9 cellular contexts compared by ENCODE assay signal in genomic region chr11:64888406-64888757, GRCh38. TPM values are rescaled to one million over a fixed set of nuclear protein-coding genes. Genes with fewer than 3 reads are reported as not detected.
A peak's percentile ranks its signal among the peaks of the same experiment; 100 is the strongest.
DNase-seq lines count a peak whose midpoint lies in the region; ATAC-seq and TF ChIP-seq lines count a peak whose summit lies in the region.
"Had no signal": no experiment of that assay in that cellular context is flagged by ENCODE, and none has a peak within 500 bp of the region (broad histone marks: within the 10 kb centered on the region; RNA-seq: fewer than 3 reads in every experiment).

No MANE protein-coding gene starts in this region.

- H3K9me3 Mint-ChIP-seq in GM23338 (no peaks in the 10 kb centered on the region), endothelial cell (ENCODE audit: unreplicated experiment) (no peaks in the 10 kb centered on the region), progenitor cell of endocrine pancreas (ENCODE audit: low read depth) (no peaks in the 10 kb centered on the region)

- BruUV-seq in PC-9 (replicated peaks; lab: Mats Ljungman, UMichigan), result no TSS peak

- POLR2A ChIA-PET in PC-9 (lab: Charles Lee; ENCODE audit: unreplicated experiment), result interaction anchor here (0.7 kb wide), 1 partner anchor 39 kb away, joined by 3 read pairs; no protein-coding TSS in a partner anchor

- H3K36me3 Mint-ChIP-seq in GM23338 (ENCODE audit: low read depth) (no peaks in the 10 kb centered on the region; the same call in 2 of the 3 replicates), endothelial cell (ENCODE audit: low read depth, unreplicated experiment) (no peaks in the 10 kb centered on the region), progenitor cell of endocrine pancreas (ENCODE audit: insufficient read depth) (no peaks in the 10 kb centered on the region)

- no peaks in the 10 kb centered on the region for H3K9me3 ChIP-seq in PC-9 (ENCODE audit: insufficient read depth, low read depth)
- H3K9me3 ChIP-seq in prostate gland, result no peaks in the 10 kb centered on the region

- no peak for TF ChIP-seq CTCF in GM23338 (conservative IDR thresholded peaks at IDR 0.05; ENCODE audit: low read depth in 2 of 2)
- TF ChIP-seq CTCF in PC-9 (conservative IDR thresholded peaks at IDR 0.05), result no peak
- TF ChIP-seq CTCF in endothelial cell (IDR thresholded peaks at IDR 0.05; ENCODE audit: unreplicated experiment), result no peak
- no peak for TF ChIP-seq CTCF in progenitor cell of endocrine pancreas (IDR thresholded peaks at IDR 0.05; ENCODE audit: unreplicated experiment)
- no peak for TF ChIP-seq CTCF in prostate gland (IDR thresholded peaks at IDR 0.05)

- H3K4me1 ChIP-seq in GM23338 (ENCODE audit: insufficient read depth), result peaks cover 16% of the 10 kb centered on the region; the same call in 1 of the 2 replicates
- H3K4me1 ChIP-seq in PC-9 (replicated peaks; ENCODE audit: insufficient read depth), result peaks cover 24% of the 10 kb centered on the region
- no peaks in the 10 kb centered on the region for H3K4me1 ChIP-seq in prostate gland (replicated peaks)

- H3K4me2 ChIP-seq in GM23338 (peak overlapping the region; percentile 91), PC-9 (peak overlapping the region; percentile 76)

- H3K36me3 ChIP-seq in GM23338 (ENCODE audit: insufficient read depth), result no peaks in the 10 kb centered on the region
- H3K36me3 ChIP-seq in PC-9 (ENCODE audit: low read depth), result no peaks in the 10 kb centered on the region
- H3K36me3 ChIP-seq in prostate gland, result no peaks in the 10 kb centered on the region

- peaks cover 5% of the 10 kb centered on the region for H3K27me3 Mint-ChIP-seq in GM23338 (ENCODE audit: insufficient read depth, low read depth, poor library complexity)
- peaks cover 5% of the 10 kb centered on the region for H3K27me3 Mint-ChIP-seq in endothelial cell (ENCODE audit: unreplicated experiment)
- H3K27me3 Mint-ChIP-seq in progenitor cell of endocrine pancreas, result peaks cover 3% of the 10 kb centered on the region

- H3K79me2 ChIP-seq in GM23338 (replicated peaks; ENCODE audit: insufficient read depth) (no peaks in the 10 kb centered on the region), PC-9 (ENCODE audit: low read depth) (no peaks in the 10 kb centered on the region)

- H3K4me3 Mint-ChIP-seq in GM23338 (peak overlapping the region; percentile 65), endothelial cell (ENCODE audit: unreplicated experiment) (peak overlapping the region; percentile 77), progenitor cell of endocrine pancreas (ENCODE audit: low read depth) (no peak overlapping the region)

- no peak for ATAC-seq in GM23338

- H3F3A ChIP-seq in GM23338 (replicated peaks; ENCODE audit: low read depth) (0 out of 2 replicates have a peak, but pooled peaks cover 2% of the 10 kb centered on the region), PC-9 (ENCODE audit: insufficient read depth, low read depth) (peaks cover 29% of the 10 kb centered on the region; the same call in 1 of the 2 replicates)

- DNase-seq in GM23338 (ENCODE audit: low spot score) (no peak), PC-9 (no peak), endothelial cell (ENCODE audit: low spot score) (no peak), progenitor cell of endocrine pancreas (ENCODE audit: low spot score, unreplicated experiment) (no peak), G401 (ENCODE audit: low spot score) (no peak), NCI-H2081 (lab: John Stamatoyannopoulos, UW) (no peak), NCI-H345 (lab: John Stamatoyannopoulos, UW) (no peak), prostate gland (ENCODE audit: low spot score) (no peak)

- CTCF ChIA-PET in PC-9 (lab: Charles Lee), result interaction anchor here (0.6 to 1.5 kb wide), 10 partner anchors 12 to 84 kb away, joined by 3 to 13 read pairs (median 4); partner anchors contain the start of gene MAJIN

- no peaks in the 10 kb centered on the region for H3K27me3 ChIP-seq in GM23338 (ENCODE audit: insufficient read depth)
- H3K27me3 ChIP-seq in PC-9 (ENCODE audit: insufficient read depth, low read depth), result no peaks in the 10 kb centered on the region
- H3K27me3 ChIP-seq in prostate gland (replicated peaks; ENCODE audit: insufficient read depth), result no peaks in the 10 kb centered on the region

- H4K20me1 ChIP-seq in GM23338 (replicated peaks; ENCODE audit: insufficient read depth), result no peaks in the 10 kb centered on the region
- no peaks in the 10 kb centered on the region for H4K20me1 ChIP-seq in PC-9 (ENCODE audit: insufficient read depth)

- WGBS in prostate gland, result 66% methylated on average over 8 of the region's 8 CpGs

- in situ Hi-C loops in G401 (cut with HindIII; ENCODE audit: low sequenced_read_pairs), result no loop called here

- H3K27ac Mint-ChIP-seq in GM23338 (no peak overlapping the region), endothelial cell (ENCODE audit: unreplicated experiment) (no peak overlapping the region), progenitor cell of endocrine pancreas (peak overlapping the region; percentile 7)

- H3K27ac ChIP-seq in GM23338 (ENCODE audit: low read depth), result peak overlapping the region; percentile 20; the same call in 1 of the 2 replicates
- H3K27ac ChIP-seq in PC-9, result no peak overlapping the region
- H3K27ac ChIP-seq in prostate gland, result no peak overlapping the region

- H2AFZ ChIP-seq in GM23338 (peak overlapping the region; percentile 98), PC-9 (no peak overlapping the region)

- TF ChIP-seq POLR2A in prostate gland (IDR thresholded peaks at IDR 0.05), result no peak

- H3K4me3 ChIP-seq in GM23338 (peak overlapping the region; percentile 46), PC-9 (no peak overlapping the region; the same call in 1 of the 2 replicates), prostate gland (no peak overlapping the region)

- peaks cover 15% of the 10 kb centered on the region for H3K4me1 Mint-ChIP-seq in GM23338
- H3K4me1 Mint-ChIP-seq in endothelial cell (ENCODE audit: unreplicated experiment), result peaks cover 13% of the 10 kb centered on the region
- peaks cover 36% of the 10 kb centered on the region for H3K4me1 Mint-ChIP-seq in progenitor cell of endocrine pancreas (ENCODE audit: low read depth)

- H3K9me2 ChIP-seq in GM23338 (ENCODE audit: insufficient read depth) (no peaks in the 10 kb centered on the region), PC-9 (ENCODE audit: insufficient read depth) (no peaks in the 10 kb centered on the region)

- intact Hi-C loops in PC-9 (cut with micrococcal nuclease; ENCODE audit: unreplicated experiment), result no loop called here
- intact Hi-C loops in prostate gland (cut with DNase I), result no loop called here

TF ChIP-seq in GM23338, 12 proteins besides CTCF, POLR2A, EP300 and RAD21 (continues in another document):
- TF ChIP-seq NANOG (IDR thresholded peaks at IDR 0.05; ENCODE audit: borderline replicate concordance), result no peak

RNA-seq across cellular contexts. Expression of gene EHD1, which starts 10.0 kb away (rescaled TPM):
- total RNA-seq in GM23338 (2014; rRNA removed; shearing (Covaris generic)), result 43.8 and 69.7 TPM in 2 replicates
- 16.7 and 16.9 TPM in 2 replicates for polyA plus RNA-seq in GM23338 (2016; fragmentation: Nextera tagmentation; extraction: Ambion mirVana)
- total RNA-seq in PC-9 (2021), result 110 and 134 TPM in 2 replicates
- 84.0 TPM for total RNA-seq in endothelial cell (ENCODE audit: unreplicated experiment)
- total RNA-seq in progenitor cell of endocrine pancreas, result 55.0 and 57.2 TPM in 2 replicates
- total RNA-seq in G401 (2014; rRNA removed; shearing (Covaris generic)), result 25.3 and 32.4 TPM in 2 replicates
- total RNA-seq in prostate gland, result 100 to 1,000 TPM in 1 of 2 donors, 10 to 100 TPM in 1; 38.8 to 104 TPM

RNA-seq across cellular contexts. Expression of gene ATG2A, which starts 28.6 kb away (rescaled TPM):
- 26.2 and 31.7 TPM in 2 replicates for total RNA-seq in GM23338 (2014; rRNA removed; shearing (Covaris generic))
- polyA plus RNA-seq in GM23338 (2016; fragmentation: Nextera tagmentation; extraction: Ambion mirVana), result 8.7 and 9.2 TPM in 2 replicates
- 48.2 and 53.2 TPM in 2 replicates for total RNA-seq in PC-9 (2021)
- total RNA-seq in endothelial cell (ENCODE audit: unreplicated experiment), result 22.4 TPM
- 33.2 and 35.0 TPM in 2 replicates for total RNA-seq in progenitor cell of endocrine pancreas
- 15.8 and 20.5 TPM in 2 replicates for total RNA-seq in G401 (2014; rRNA removed; shearing (Covaris generic))
- 10 to 100 TPM; 38.4 to 66.1 TPM for total RNA-seq in prostate gland

RNA-seq across cellular contexts. Expression of gene PPP2R5B, which starts 36.1 kb away (rescaled TPM):
- total RNA-seq in GM23338 (2014; rRNA removed; shearing (Covaris generic)), result 3.3 and 5.8 TPM in 2 replicates
- polyA plus RNA-seq in GM23338 (2016; fragmentation: Nextera tagmentation; extraction: Ambion mirVana), result 2.6 and 2.8 TPM in 2 replicates
- total RNA-seq in PC-9 (2021) (13.7 and 13.9 TPM in 2 replicates), endothelial cell (ENCODE audit: unreplicated experiment) (13.3 TPM), progenitor cell of endocrine pancreas (14.1 and 15.9 TPM in 2 replicates), prostate gland (10 to 100 TPM; 14.1 to 32.6 TPM)
- total RNA-seq in G401 (2014; rRNA removed; shearing (Covaris generic)), result 11.7 and 20.5 TPM in 2 replicates

RNA-seq across cellular contexts. Expression of gene CDC42BPG, which starts 43.9 kb away (rescaled TPM):
- 10.1 and 11.6 TPM in 2 replicates for total RNA-seq in GM23338 (2014; rRNA removed; shearing (Covaris generic))
- 1.8 and 2.3 TPM in 2 replicates for polyA plus RNA-seq in GM23338 (2016; fragmentation: Nextera tagmentation; extraction: Ambion mirVana)
- 31.3 and 33.8 TPM in 2 replicates for total RNA-seq in PC-9 (2021)
- total RNA-seq in endothelial cell (ENCODE audit: unreplicated experiment), result 4.1 TPM
- total RNA-seq in progenitor cell of endocrine pancreas, result 20.1 and 21.1 TPM in 2 replicates
- total RNA-seq in G401 (2014; rRNA removed; shearing (Covaris generic)), result 1.6 and 2.3 TPM in 2 replicates
- 10 to 100 TPM; 17.2 to 24.0 TPM for total RNA-seq in prostate gland

RNA-seq across cellular contexts. Expression of gene GPHA2, which starts 47.3 kb away (rescaled TPM):
- total RNA-seq in GM23338 (2014; rRNA removed; shearing (Covaris generic)), result 0.83 TPM in 1 of 2 replicates, not detected in the other
- polyA plus RNA-seq in GM23338 (2016; fragmentation: Nextera tagmentation; extraction: Ambion mirVana), result 1.8 and 3.6 TPM in 2 replicates
- 1.0 and 2.1 TPM in 2 replicates for total RNA-seq in PC-9 (2021)
- total RNA-seq in endothelial cell (ENCODE audit: unreplicated experiment), result not detected
- total RNA-seq in progenitor cell of endocrine pancreas, result 0.41 TPM in 1 of 2 replicates, not detected in the other
- 0.54 and 0.80 TPM in 2 replicates for total RNA-seq in G401 (2014; rRNA removed; shearing (Covaris generic))
- total RNA-seq in prostate gland, result not detected
- total RNA-seq: lung microvascular endothelial cell had no signal
